In the genomic region with DNA sequence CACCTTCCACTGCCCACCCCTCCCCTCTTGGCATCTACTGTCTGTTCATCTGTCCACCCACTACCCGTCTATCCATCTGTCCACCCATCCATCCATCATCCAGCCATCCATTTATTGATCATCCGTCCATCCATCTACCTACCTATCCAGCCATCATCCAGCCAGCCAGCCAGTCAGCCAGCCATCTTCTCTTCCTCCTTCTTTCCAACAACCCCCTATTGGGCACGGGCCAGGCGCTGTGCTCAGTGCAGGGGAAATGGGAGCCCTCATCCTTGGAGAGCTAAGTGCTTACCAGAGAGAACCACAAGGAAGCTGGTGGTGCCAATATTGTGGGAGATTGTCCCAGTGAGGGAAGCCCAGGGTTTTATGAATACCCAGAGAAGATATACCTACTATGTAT, we compare ENCODE assay signal across 22 cellular contexts.
"Had no signal": no experiment of that assay in that cellular context is flagged by ENCODE, and none has a peak within 500 bp of the region (broad histone marks: within the 10 kb centered on the region; RNA-seq: fewer than 3 reads in every experiment).

No MANE protein-coding gene starts in this region.

- H3K9me3 ChIP-seq: colonic mucosa, gastrocnemius medialis had no signal

- H3K36me3 ChIP-seq: colonic mucosa, esophagus squamous epithelium, gastrocnemius medialis, heart right ventricle, left lung had no signal

- H3K4me3 ChIP-seq: colonic mucosa, esophagus squamous epithelium, gastrocnemius medialis, heart right ventricle, left lung, lung had no signal

- DNase-seq: colonic mucosa; cortex of kidney; effector CD8-positive, alpha-beta T cell; effector memory CD8-positive, alpha-beta T cell; endodermal cell; erythroblast; esophagus squamous epithelium; foreskin fibroblast; foreskin melanocyte; gastrocnemius medialis; glutamatergic neuron; head of caudate nucleus; heart right ventricle; hippocampal formation; left cardiac atrium; left lung; left ventricle myocardium superior; mammary epithelial cell; mesendoderm; midbrain had no signal

- H3K4me1 ChIP-seq: colonic mucosa, gastrocnemius medialis, heart right ventricle, left lung had no signal

- H3K27ac ChIP-seq: colonic mucosa, epithelial cell of prostate, esophagus squamous epithelium, gastrocnemius medialis, heart right ventricle, left lung had no signal

- H3K27me3 ChIP-seq: colonic mucosa, gastrocnemius medialis had no signal
